In the genomic region with DNA sequence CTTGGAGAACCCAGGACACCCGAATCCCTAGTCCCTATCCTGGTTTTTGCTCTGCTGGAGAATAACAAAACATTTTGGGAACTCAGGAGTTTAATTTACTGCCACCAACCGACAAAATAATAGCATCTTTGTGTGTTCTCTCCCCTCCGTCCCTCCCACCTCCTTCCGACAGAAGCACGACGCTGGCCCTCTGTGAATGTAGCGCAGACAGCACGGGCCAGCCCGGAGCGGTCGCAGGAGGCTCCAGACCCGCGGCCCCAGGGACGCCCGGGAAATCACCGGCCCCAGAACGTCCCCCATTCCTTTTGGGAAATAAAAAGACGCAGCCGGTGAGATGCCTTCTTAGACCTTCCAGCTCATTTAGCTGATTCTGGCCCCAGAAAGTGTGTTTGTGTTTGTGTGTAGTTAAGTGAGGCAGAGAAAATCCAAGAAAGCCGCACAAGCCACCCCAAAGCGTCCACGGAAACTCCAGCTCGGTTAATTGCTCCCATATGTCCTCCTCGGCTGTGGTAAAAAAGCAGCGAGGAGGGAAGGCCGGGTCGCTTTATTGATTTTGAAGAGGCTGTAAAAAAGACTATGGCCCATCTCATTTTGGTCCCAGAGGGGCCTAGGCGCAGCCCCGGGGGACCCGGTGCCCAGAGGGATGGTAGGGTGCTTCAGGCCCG, we compare ENCODE assay signal across 7 cellular contexts.
DNase-seq lines count a peak whose midpoint lies in the region; ATAC-seq and TF ChIP-seq lines count a peak whose summit lies in the region.

No MANE protein-coding gene starts in this region.

- no peaks in the 10 kb centered on the region for H3K36me3 ChIP-seq in GM06990 (ENCODE audit: control insufficient read depth, insufficient read depth, low read length)

- TF ChIP-seq CTCF in GM06990 (IDR thresholded peaks at IDR 0.05; ENCODE audit: insufficient read depth, low read length, poor library complexity, severe bottlenecking) (no peak), LNCaP clone FGC (IDR thresholded peaks at IDR 0.05; ENCODE audit: control insufficient read depth, extremely low read depth, insufficient read depth) (no peak), astrocyte of the cerebellum (IDR thresholded peaks at IDR 0.05; ENCODE audit: low read depth, low read length, missing control alignments) (no peak)

- no peaks in the 10 kb centered on the region for H3K27me3 ChIP-seq in GM06990 (replicated peaks; ENCODE audit: control insufficient read depth, insufficient read depth, low read length)

- H3K4me3 ChIP-seq in GM06990 (replicated peaks; ENCODE audit: low read depth, low read length) (peak overlapping the region; percentile 74), LNCaP clone FGC (ENCODE audit: low read depth, low read length) (peak overlapping the region; percentile 75), astrocyte of the cerebellum (ENCODE audit: low read depth, low read length) (peak overlapping the region; percentile 93)

- in situ Hi-C loops in astrocyte of the cerebellum (cut with HindIII; ENCODE audit: low sequenced_read_pairs), result no loop called here

- no peak for ATAC-seq in GM18867 (IDR thresholded peaks at IDR 0.05; ENCODE audit: unreplicated experiment)

- DNase-seq in GM06990 (ENCODE audit: extremely low read depth, insufficient read length) (no peak), LNCaP clone FGC (ENCODE audit: low read depth) (no peak), astrocyte of the cerebellum (ENCODE audit: low read depth) (peak; percentile 74), hypothalamus (lab: John Stamatoyannopoulos, UW) (peak in 49 of 51 donors; percentile 9 to 88 (median 51)), retina (peak; percentile 90), NK-92 (lab: John Stamatoyannopoulos, UW; ENCODE audit: unreplicated experiment) (no peak)

Comparison
In these comparisons a context has a peak if more than half of its experiments do, and no peak if none do; other contexts are left out.
1. DNase-seq: peak in astrocyte of the cerebellum (single experiment), hypothalamus (49 of 51) and retina (single experiment); none in GM06990 (single experiment), LNCaP clone FGC (single experiment) and NK-92 (single experiment).
2. Peak in every context shown above with its lines, with median percentiles within 50 percentile points of each other: H3K4me3 ChIP-seq.